ENCODE assay signal across 9 cellular contexts in the genomic region with DNA sequence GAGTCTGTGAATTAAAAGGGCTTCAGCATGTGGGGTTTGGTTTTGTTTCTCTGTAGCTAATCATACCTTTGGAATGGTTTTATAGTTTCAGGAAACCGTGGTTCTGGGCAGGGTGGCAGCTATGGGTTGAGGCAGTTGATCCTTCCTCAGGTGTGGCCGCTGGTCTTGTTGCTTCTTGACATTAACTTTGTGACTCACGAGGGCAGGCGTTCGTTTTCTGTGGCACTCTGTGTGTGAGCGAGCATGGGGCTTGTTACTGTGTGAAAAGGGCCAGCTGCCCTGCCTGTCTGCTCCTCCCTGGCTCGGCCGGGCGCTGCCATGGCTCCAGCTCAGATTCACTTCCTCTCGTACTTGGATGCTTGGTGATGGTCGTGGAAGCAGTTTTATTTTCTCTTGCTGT. TPM values are rescaled to one million over a fixed set of nuclear protein-coding genes. Genes with fewer than 3 reads are reported as not detected.
DNase-seq lines count a peak whose midpoint lies in the region; ATAC-seq and TF ChIP-seq lines count a peak whose summit lies in the region.
"Had no signal": no experiment of that assay in that cellular context is flagged by ENCODE, and none has a peak within 500 bp of the region (broad histone marks: within the 10 kb centered on the region; RNA-seq: fewer than 3 reads in every experiment).

No MANE protein-coding gene starts in this region.

- peaks cover 37% of the 10 kb centered on the region for H3K4me1 Mint-ChIP-seq in Caco-2 (ENCODE audit: low read depth, unreplicated experiment)

- DNase-seq in Daoy (ENCODE audit: low read depth) (peak; percentile 30), NOMO-1 treated with dmso at 0.1 percent for 144 hours (lab: John Stamatoyannopoulos, UW; ENCODE audit: unreplicated experiment) (peak; percentile 49), pons (ENCODE audit: low spot score) (peak; percentile 68), NCI-H82 (lab: John Stamatoyannopoulos, UW) (no peak), Caco-2 (no peak)
- DNase-seq in stimulated activated CD4-positive, alpha-beta T cell treated with anti-CD3 and anti-CD28 coated beads, Interleukin-12 subunit alpha, Interleukin-12 subunit beta, amount 100 ng/mL, for 4 hours = no peak

- H3K9me3 ChIP-seq in esophagus (ENCODE audit: control insufficient read depth in 2 of 2, insufficient read depth in 1 of 2, low read depth in 1 of 2, low read length in 1 of 2) (no peaks in the 10 kb centered on the region), Caco-2 (peaks cover 14% of the 10 kb centered on the region)
- H3K9me3 ChIP-seq: ascending aorta had no signal

- intact Hi-C loops in Caco-2 (cut with micrococcal nuclease; ENCODE audit: unreplicated experiment) = no loop called here

- no peak for TF ChIP-seq CTCF in Caco-2 (IDR thresholded peaks at IDR 0.05; ENCODE audit: insufficient read depth in 1 of 2, low read depth in 1 of 2, low read length in 1 of 2, severe bottlenecking in 1 of 2, unreplicated experiment in 1 of 2)

- no peaks in the 10 kb centered on the region for H3K27me3 Mint-ChIP-seq in Caco-2 (ENCODE audit: insufficient read depth, unreplicated experiment)

- POLR2A ChIA-PET in Caco-2 (lab: Charles Lee) = interaction anchor here (0.6 kb wide), 1 partner anchor 15 kb away, joined by 3 read pairs; no protein-coding TSS in a partner anchor

- CTCF ChIA-PET in Caco-2 (lab: Charles Lee) = interaction anchor here (1.1 kb wide), 1 partner anchor 146 kb away, joined by 4 read pairs; no protein-coding TSS in a partner anchor

- H3K27ac ChIP-seq in esophagus (ENCODE audit: low read depth in 2 of 2, low read length in 1 of 2) = peak overlapping the region; percentile 88 to 96

- BruUV-seq in Caco-2 (replicated peaks; lab: Mats Ljungman, UMichigan) = no TSS peak

- H3K27ac Mint-ChIP-seq in Caco-2 (ENCODE audit: unreplicated experiment) = no peak overlapping the region

- peaks cover 0 to 3% of the 10 kb centered on the region in 2 donors for H3K36me3 ChIP-seq in esophagus (ENCODE audit: control insufficient read depth in 2 of 2, insufficient read depth in 2 of 2, low read length in 1 of 2)
- peaks cover 4% of the 10 kb centered on the region for H3K36me3 ChIP-seq in Caco-2 (ENCODE audit: control insufficient read depth, insufficient read depth, low read length)

- WGBS in esophagus, 2 donors = 24 to 34% methylated on average over 11 of the region's 11 CpGs

- no peaks in the 10 kb centered on the region for H3K27me3 ChIP-seq in esophagus (ENCODE audit: control insufficient read depth in 1 of 2, insufficient read depth in 2 of 2, low read length in 2 of 2)
- H3K27me3 ChIP-seq in Caco-2 (replicated peaks; ENCODE audit: control insufficient read depth, insufficient read depth, low read length) = no peaks in the 10 kb centered on the region
- H3K27me3 ChIP-seq: ascending aorta had no signal

- H3K4me1 ChIP-seq in esophagus (ENCODE audit: control insufficient read depth in 2 of 2, insufficient read depth in 2 of 2, low read length in 1 of 2) (peaks cover 0 to 8% of the 10 kb centered on the region in 2 donors), Caco-2 (peaks cover 30% of the 10 kb centered on the region)

- ATAC-seq in HG03520 (IDR thresholded peaks at IDR 0.05; ENCODE audit: unreplicated experiment) = no peak

- H3K36me3 Mint-ChIP-seq in Caco-2 (ENCODE audit: insufficient read depth, unreplicated experiment) = peaks cover 69% of the 10 kb centered on the region

- H3K9me3 Mint-ChIP-seq in Caco-2 (ENCODE audit: unreplicated experiment) = peaks cover 4% of the 10 kb centered on the region

- no peak overlapping the region for H3K4me3 Mint-ChIP-seq in Caco-2 (ENCODE audit: unreplicated experiment)

- H3K4me3 ChIP-seq in esophagus (ENCODE audit: low read depth in 1 of 2, low read length in 2 of 2) (no peak overlapping the region), Caco-2 (ENCODE audit: low read depth, low read length) (no peak overlapping the region)
- H3K4me3 ChIP-seq: ascending aorta had no signal

RNA-seq across cellular contexts. Expression of a gene that starts 16.2 kb away (rescaled TPM):
- total RNA-seq in Daoy (2014; rRNA removed; shearing (Covaris generic)) = 34.4 and 40.1 TPM in 2 replicates
- 10 to 100 TPM; 42.9 to 59.4 TPM for polyA plus RNA-seq in esophagus
- 117 and 124 TPM in 2 replicates for total RNA-seq in Caco-2 (2022)

RNA-seq across cellular contexts. Expression of a gene that starts 45.0 kb away (rescaled TPM):
- 3.1 and 6.3 TPM in 2 replicates for total RNA-seq in Daoy (2014; rRNA removed; shearing (Covaris generic))
- polyA plus RNA-seq in esophagus = 10 to 100 TPM; 40.6 to 47.3 TPM
- 101 and 113 TPM in 2 replicates for total RNA-seq in Caco-2 (2022)

RNA-seq across cellular contexts. Expression of a gene that starts 46.1 kb away (rescaled TPM):
- total RNA-seq in Daoy (2014; rRNA removed; shearing (Covaris generic)) = 80.3 and 92.0 TPM in 2 replicates
- 100 to 1,000 TPM in 1 of 2 donors, 10 to 100 TPM in 1; 82.0 to 107 TPM for polyA plus RNA-seq in esophagus
- total RNA-seq in Caco-2 (2022) = 286 and 293 TPM in 2 replicates

RNA-seq across cellular contexts. Expression of a gene that starts 49.9 kb away (rescaled TPM):
- total RNA-seq in Daoy (2014; rRNA removed; shearing (Covaris generic)) = not detected in 2 replicates
- polyA plus RNA-seq in esophagus = under 1 TPM; 0.42 to 0.92 TPM
- total RNA-seq in Caco-2 (2022) = 0.27 TPM in 1 of 2 replicates, not detected in the other
- total RNA-seq: ascending aorta had no signal

RNA-seq across cellular contexts. Expression of a gene that starts 58.6 kb away (rescaled TPM):
- 3.9 and 4.5 TPM in 2 replicates for total RNA-seq in Daoy (2014; rRNA removed; shearing (Covaris generic))
- polyA plus RNA-seq in esophagus = 10 to 100 TPM; 10.1 to 18.3 TPM
- total RNA-seq in Caco-2 (2022) = 40.0 and 47.9 TPM in 2 replicates

Comparison
In these comparisons a context has a peak if more than half of its experiments do, and no peak if none do; other contexts are left out.
1. DNase-seq: peak in Daoy (single experiment), NOMO-1 treated with dmso at 0.1 percent for 144 hours (single experiment) and pons (single experiment); none in stimulated activated CD4-positive, alpha-beta T cell treated with anti-CD3 and anti-CD28 coated beads, Interleukin-12 subunit alpha, Interleukin-12 subunit beta, amount 100 ng/mL, for 4 hours (single experiment), NCI-H82 (single experiment) and Caco-2 (0 of 2).
2. RNA of a gene that starts 45.0 kb away (total RNA-seq): 101 to 113 TPM in Caco-2; 3.1 to 6.3 TPM in Daoy; every median in the first group is over 10 times any median in the second.